In genomic region chr10:101893510-101894120, GRCh38 we compare ENCODE assay signal across 19 cellular contexts. TPM values are rescaled to one million over a fixed set of nuclear protein-coding genes. Genes with fewer than 3 reads are reported as not detected.
DNase-seq lines count a peak whose midpoint lies in the region; ATAC-seq, FAIRE-seq and TF ChIP-seq lines count a peak whose summit lies in the region.
"Had no signal": no experiment of that assay in that cellular context is flagged by ENCODE, and none has a peak within 500 bp of the region (broad histone marks: within the 10 kb centered on the region; RNA-seq: fewer than 3 reads in every experiment).

No MANE protein-coding gene starts in this region.

- TF ChIP-seq RAD21 in SK-N-SH (IDR thresholded peaks at IDR 0.05; ENCODE audit: low read length) = no peak
- TF ChIP-seq RAD21 in HepG2 (CRISPR knock-in tag; IDR thresholded peaks at IDR 0.05) = no peak

- H3K36me3 ChIP-seq in SK-N-SH (replicated peaks in 1 of 2; ENCODE audit: control insufficient read depth in 1 of 2, insufficient read depth in 2 of 2, low read length in 1 of 2) (no peaks in the 10 kb centered on the region), HepG2 (replicated peaks in 1 of 2; ENCODE audit: control insufficient read depth in 1 of 2, insufficient read depth in 2 of 2, low read length in 2 of 2) (peaks cover 0 to 2% of the 10 kb centered on the region in 2 experiments; a peak in 3 of 5 replicates), right lobe of liver (no peaks in the 10 kb centered on the region)
- H3K36me3 ChIP-seq: BE2C had no signal

- 89% methylated on average over 1 of the region's 1 CpG for WGBS in SK-N-SH (ENCODE audit: low lambda C conversion rate)
- WGBS in HepG2 (ENCODE audit: low lambda C conversion rate) = 97% methylated on average over 1 of the region's 1 CpG
- WGBS in right lobe of liver (ENCODE audit: insufficient coverage, low coverage, low lambda C conversion rate, missing lambda C conversion rate) = 92% methylated on average over 1 of the region's 1 CpG
- WGBS in right cardiac atrium = 76% methylated on average over 1 of the region's 1 CpG

- TF ChIP-seq POLR2A in HepG2 (IDR thresholded peaks at IDR 0.05; ENCODE audit: insufficient read depth in 1 of 2, low read depth in 2 of 2, low read length in 2 of 2) (no peak), right lobe of liver (IDR thresholded peaks at IDR 0.05) (no peak)

- H3K4me2 ChIP-seq in SK-N-SH = peak overlapping the region; percentile 55; the same call in 1 of the 2 replicates
- H3K4me2 ChIP-seq in HepG2 (ENCODE audit: low read depth, low read length) = no peak overlapping the region
- H3K4me2 ChIP-seq: GM23338 had no signal

- ATAC-seq in SK-N-SH treated with all-trans-retinoic acid at 6 μM for 48 hours = no peak
- no peak for ATAC-seq in HepG2
- no peak for ATAC-seq in right lobe of liver
- no peak for ATAC-seq in right cardiac atrium
- ATAC-seq in GM19351 (IDR thresholded peaks at IDR 0.05; ENCODE audit: unreplicated experiment) = no peak
- no peak for ATAC-seq in HG02610 (IDR thresholded peaks at IDR 0.05; ENCODE audit: unreplicated experiment)
- ATAC-seq: GM23338 had no signal

- H3K27ac ChIP-seq in SK-N-SH (ENCODE audit: low read depth in 2 of 2, low read length in 1 of 2) = peak overlapping the region in 1 of 2 experiments; percentile 33; a peak in 2 of 4 replicates
- no peak overlapping the region for H3K27ac ChIP-seq in HepG2 (ENCODE audit: extremely low read length, insufficient read depth, low read length)
- peak overlapping the region in 1 of 3 donors; percentile 54 for H3K27ac ChIP-seq in right lobe of liver
- H3K27ac ChIP-seq in right cardiac atrium (ENCODE audit: low read length) = peak overlapping the region; percentile 41

- no peaks in the 10 kb centered on the region for H3K79me2 ChIP-seq in SK-N-SH (ENCODE audit: insufficient read depth)
- H3K79me2 ChIP-seq in HepG2 (ENCODE audit: insufficient read depth, low read length) = no peaks in the 10 kb centered on the region

- no peak overlapping the region for H2AFZ ChIP-seq in SK-N-SH (ENCODE audit: low read depth)
- H2AFZ ChIP-seq in HepG2 (ENCODE audit: low read length) = no peak overlapping the region
- H2AFZ ChIP-seq: GM23338 had no signal

- TF ChIP-seq EP300 in SK-N-SH (IDR thresholded peaks at IDR 0.05; ENCODE audit: borderline replicate concordance in 1 of 2, low read depth in 1 of 2, low read length in 1 of 2) = no peak
- TF ChIP-seq EP300 in HepG2 (IDR thresholded peaks at IDR 0.05; ENCODE audit: low read depth in 2 of 2, low read length in 2 of 2) = no peak
- TF ChIP-seq EP300 in HepG2 (CRISPR knock-in tag; IDR thresholded peaks at IDR 0.05; ENCODE audit: borderline replicate concordance) = no peak

- no TSS peak for BruUV-seq in HepG2 (replicated peaks; lab: Mats Ljungman, UMichigan)

- no peak for TF ChIP-seq CTCF in SK-N-SH (IDR thresholded peaks at IDR 0.05)
- no peak for TF ChIP-seq CTCF in HepG2 (CRISPR knock-in tag; IDR thresholded peaks at IDR 0.05)
- no peak for TF ChIP-seq CTCF in right lobe of liver (IDR thresholded peaks at IDR 0.05)

- in situ Hi-C loops in HepG2 (cut with HindIII; ENCODE audit: extremely low pct_ligation_motif_present, low pct_unique_long_range_greater_than_20kb) = no loop called here

- no peak overlapping the region for H3K9ac ChIP-seq in SK-N-SH
- H3K9ac ChIP-seq in HepG2 (ENCODE audit: insufficient read depth, low read depth, low read length) = no peak overlapping the region

- H4K20me1 ChIP-seq in SK-N-SH (ENCODE audit: insufficient read depth) (no peaks in the 10 kb centered on the region), HepG2 (ENCODE audit: insufficient read depth, low read length) (no peaks in the 10 kb centered on the region; the same call in 1 of the 2 replicates)

- intact Hi-C loops in HepG2 (cut with micrococcal nuclease; ENCODE audit: unreplicated experiment) = no loop called here
- intact Hi-C loops in right lobe of liver (cut with DNase I) = no loop called here
- intact Hi-C loops in right cardiac atrium (cut with DNase I) = no loop called here
- intact Hi-C loops in posterior cingulate gyrus (cut with DNase I) = no loop called here

- no peak for FAIRE-seq in HepG2 (lab: Jason Lieb, UNC)

- H3K9me3 ChIP-seq in SK-N-SH (no peaks in the 10 kb centered on the region), HepG2 (ENCODE audit: low read length) (no peaks in the 10 kb centered on the region), right lobe of liver (no peaks in the 10 kb centered on the region), right cardiac atrium (ENCODE audit: control insufficient read depth, low read length) (no peaks in the 10 kb centered on the region)
- H3K9me3 ChIP-seq: BE2C, Caco-2 had no signal

- H3K4me1 ChIP-seq in SK-N-SH (ENCODE audit: control insufficient read depth in 1 of 2, insufficient read depth in 2 of 2, low read depth in 1 of 2, low read length in 1 of 2) = peaks cover 5 to 8% of the 10 kb centered on the region in 2 experiments; a peak in 1 of 4 replicates
- peaks cover 17% of the 10 kb centered on the region for H3K4me1 ChIP-seq in HepG2 (ENCODE audit: insufficient read depth, low read length)
- peaks cover 0 to 22% (median 0%) of the 10 kb centered on the region in 4 donors for H3K4me1 ChIP-seq in right lobe of liver
- peaks cover 7% of the 10 kb centered on the region for H3K4me1 ChIP-seq in right cardiac atrium (ENCODE audit: control insufficient read depth, insufficient read depth, low read length)
- H3K4me1 ChIP-seq: BE2C, Caco-2 had no signal

- CTCF ChIA-PET in SK-N-SH (lab: Yijun Ruan, JAX) (interaction anchor here (1.7 to 2.1 kb wide), 2 partner anchors 116 to 179 kb away, joined by 7 to 11 read pairs; no protein-coding TSS in a partner anchor), HepG2 (lab: Yijun Ruan, JAX; ENCODE audit: low intra/inter-chr PET ratio, low total read pairs) (interaction anchor here (1.5 kb wide), 1 partner anchor 117 kb away, joined by 3 read pairs; no protein-coding TSS in a partner anchor)

- H3F3A ChIP-seq in SK-N-SH (replicated peaks; ENCODE audit: insufficient read depth) = peaks cover 15% of the 10 kb centered on the region

- POLR2A ChIA-PET in SK-N-SH (lab: Yijun Ruan, JAX) = no interaction called here
- POLR2A ChIA-PET in HepG2 (lab: Yijun Ruan, JAX) = no interaction called here

- H3K9me2 ChIP-seq in SK-N-SH = no peaks in the 10 kb centered on the region

- H3K4me3 ChIP-seq in SK-N-SH (ENCODE audit: low read depth in 2 of 2, low read length in 1 of 2) (no peak overlapping the region), HepG2 (replicated peaks in 1 of 3; ENCODE audit: insufficient read depth in 1 of 3, low read depth in 2 of 3, low read length in 3 of 3) (no peak overlapping the region), right lobe of liver (no peak overlapping the region), right cardiac atrium (ENCODE audit: low read length) (no peak overlapping the region)
- H3K4me3 ChIP-seq: GM23338 had no signal

- DNase-seq in SK-N-SH = no peak
- no peak for DNase-seq in HepG2 (ENCODE audit: low spot score)
- no peak for DNase-seq in right lobe of liver
- no peak for DNase-seq in right cardiac atrium
- no peak for DNase-seq in posterior cingulate gyrus
- DNase-seq: BE2C; Caco-2; CD4-positive, CD25-positive, alpha-beta regulatory T cell; KBM-7; NCI-H1105 treated with DMSO at 0.1 percent for 48 hours; NCI-H1694; NCI-H2081 treated with DMSO at 0.1 percent for 48 hours; NCI-H446 treated with DMSO at 0.1 percent for 48 hours; OCI-M1; SHP77 treated with DMSO at 0.1 percent for 48 hours had no signal

- H3K27me3 ChIP-seq in SK-N-SH (ENCODE audit: insufficient read depth) (no peaks in the 10 kb centered on the region), HepG2 (ENCODE audit: control insufficient read depth in 1 of 2, insufficient read depth in 2 of 2, low read length in 2 of 2) (no peaks in the 10 kb centered on the region), right lobe of liver (no peaks in the 10 kb centered on the region), right cardiac atrium (ENCODE audit: control insufficient read depth, insufficient read depth) (no peaks in the 10 kb centered on the region)
- H3K27me3 ChIP-seq: BE2C had no signal

TF ChIP-seq in SK-N-SH, 30 proteins besides CTCF, POLR2A, EP300 and RAD21 (continues in another document):
- TF ChIP-seq EZH2phosphoT487 (IDR thresholded peaks at IDR 0.05; ENCODE audit: borderline replicate concordance, low read depth) = no peak

TF ChIP-seq in HepG2, 621 proteins besides CTCF, POLR2A, EP300 and RAD21 (continues in another document):
- TF ChIP-seq HNRNPK (IDR thresholded peaks at IDR 0.05; ENCODE audit: low read depth, low read length, poor library complexity, severe bottlenecking) = peak; percentile 17
- peak; percentile 50 for TF ChIP-seq PCBP2 (optimal IDR thresholded peaks at IDR 0.05; ENCODE audit: low read depth, low read length, poor library complexity, severe bottlenecking)

RNA-seq across cellular contexts. Expression of gene KCNIP2, which starts 50.0 kb away (rescaled TPM):
- 1.0 and 1.8 TPM in 2 replicates for polyA plus RNA-seq in SK-N-SH (2012; rRNA removed)
- 0.12 and 0.38 TPM in 2 replicates for polyA plus RNA-seq in SK-N-SH (2012; cell fraction: cytosol; rRNA removed)
- 12.0 and 12.4 TPM in 2 replicates for polyA plus RNA-seq in SK-N-SH (2012; cell fraction: nucleus; rRNA removed)
- total RNA-seq in HepG2 (2016; rRNA removed; fragmentation: Illumina TruSeq; extraction: Trizol) = 0.42 TPM in 1 of 2 replicates, not detected in the other
- total RNA-seq in HepG2 (2016; cell fraction: cytosol; rRNA removed; fragmentation: Illumina TruSeq; extraction: Trizol; ENCODE audit: low read depth) = not detected in 2 replicates
- 0.13 and 0.52 TPM in 2 replicates for total RNA-seq in HepG2 (2016; cell fraction: insoluble cytoplasmic fraction; rRNA removed; fragmentation: Illumina TruSeq; extraction: Trizol)
- not detected in 2 replicates for total RNA-seq in HepG2 (2016; cell fraction: membrane; rRNA removed; fragmentation: Illumina TruSeq; extraction: Trizol)
- total RNA-seq in HepG2 (2016; cell fraction: nucleus; rRNA removed; fragmentation: Illumina TruSeq; extraction: Trizol) = 1.1 and 1.7 TPM in 2 replicates
- polyA plus RNA-seq in HepG2 (2011; rRNA removed) = 0.70 and 0.88 TPM in 2 replicates
- polyA plus RNA-seq in HepG2 (2011; cell fraction: cytosol; rRNA removed) = 0.13 TPM in 1 of 2 replicates, not detected in the other
- 3.4 and 3.8 TPM in 2 replicates for polyA plus RNA-seq in HepG2 (2011; cell fraction: nucleus; rRNA removed)
- 1.0 and 1.6 TPM in 2 replicates for polyA plus RNA-seq in HepG2 (2012)
- not detected in 2 replicates for polyA plus RNA-seq in HepG2 (2016; cell fraction: cytosol; fragmentation: Illumina TruSeq; extraction: Trizol; ENCODE audit: low read depth)
- polyA plus RNA-seq in HepG2 (2016; cell fraction: insoluble cytoplasmic fraction; fragmentation: Illumina TruSeq; extraction: Trizol; ENCODE audit: low read depth) = not detected in 2 replicates
- not detected in 2 replicates for polyA plus RNA-seq in HepG2 (2016; cell fraction: membrane; fragmentation: Illumina TruSeq; extraction: Trizol; ENCODE audit: low read depth)
- 2.7 and 2.9 TPM in 2 replicates for polyA plus RNA-seq in HepG2 (2016; cell fraction: nucleus; fragmentation: Illumina TruSeq; extraction: Trizol; ENCODE audit: insufficient read depth, low read depth)
- 1.2 and 2.3 TPM in 2 replicates for polyA minus RNA-seq in HepG2 (2011; rRNA and poly(A)+ RNA removed; ENCODE audit: low replicate concordance)
- not detected in 2 replicates for polyA minus RNA-seq in HepG2 (2011; cell fraction: cytosol; rRNA and poly(A)+ RNA removed)
- 4.1 and 7.7 TPM in 2 replicates for polyA minus RNA-seq in HepG2 (2011; cell fraction: nucleus; rRNA and poly(A)+ RNA removed)
- 1 to 10 TPM in 5 of 6 experiments, under 1 TPM in 1; 0.53 to 1.9 (median 1.1) TPM for total RNA-seq in right lobe of liver
- 100 to 1,000 TPM; 368 to 977 (median 629) TPM for total RNA-seq in right cardiac atrium
- polyA plus RNA-seq in right cardiac atrium = 729 TPM

Comparison
In these comparisons a context has a peak if more than half of its experiments do, and no peak if none do; other contexts are left out.
1. RNA of gene KCNIP2, which starts 50.0 kb away (total RNA-seq): 368 to 977 TPM in right cardiac atrium; 0.53 to 1.9 TPM in right lobe of liver and 0.13 to 1.7 TPM in HepG2; every median in the first group is over 100 times any median in the second.